ENCODE assay signal across 14 cellular contexts in the genomic region with DNA sequence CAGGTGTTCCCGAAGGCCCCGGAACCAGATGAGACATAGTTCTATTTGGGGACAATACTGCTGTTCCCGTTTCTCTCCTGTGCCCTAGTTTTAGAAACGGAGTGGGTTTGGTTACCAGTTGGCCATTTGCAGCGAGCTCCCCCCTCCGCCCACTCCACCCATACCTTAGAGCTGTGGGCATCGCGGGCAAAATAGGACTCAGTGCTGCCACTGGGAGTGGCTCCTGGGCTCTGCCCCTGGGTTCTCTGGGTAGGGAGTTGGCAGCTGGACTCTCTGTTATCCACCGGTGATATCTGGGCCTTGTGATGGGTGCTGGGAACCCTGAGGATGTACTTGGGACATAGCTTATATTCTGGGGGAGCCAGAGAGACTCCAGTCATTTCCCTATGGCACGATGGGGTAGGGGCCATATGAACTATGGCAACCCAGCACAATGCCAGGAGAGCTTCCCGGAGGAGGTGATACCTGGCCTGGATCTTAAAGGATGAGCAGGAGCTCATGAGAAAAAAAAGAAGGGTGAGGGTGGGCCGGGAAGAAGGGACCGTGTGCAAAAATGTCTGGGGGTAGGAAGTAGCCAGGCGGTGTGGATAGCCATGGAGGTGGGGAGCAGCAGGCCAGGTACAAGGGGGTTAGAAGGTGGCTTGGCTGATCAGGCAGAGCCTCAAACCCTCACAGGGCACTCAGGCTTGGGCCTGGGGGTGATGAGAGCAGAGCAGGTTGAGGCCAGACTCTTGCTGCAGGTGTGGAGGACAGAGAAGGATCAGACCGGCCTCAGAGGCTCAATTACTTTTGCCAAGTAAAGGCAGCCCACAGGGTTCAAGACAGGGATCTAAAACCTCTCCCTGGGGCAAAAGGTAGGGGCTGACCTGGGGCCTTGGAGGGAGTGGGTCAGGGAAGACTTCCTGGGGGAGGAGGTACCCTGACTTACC. TPM values are rescaled to one million over a fixed set of nuclear protein-coding genes. Genes with fewer than 3 reads are reported as not detected.
DNase-seq lines count a peak whose midpoint lies in the region; ATAC-seq and TF ChIP-seq lines count a peak whose summit lies in the region.
"Had no signal": no experiment of that assay in that cellular context is flagged by ENCODE, and none has a peak within 500 bp of the region (broad histone marks: within the 10 kb centered on the region; RNA-seq: fewer than 3 reads in every experiment).

No MANE protein-coding gene starts in this region.

- no TSS peak for BruUV-seq in PC-3 (replicated peaks; lab: Mats Ljungman, UMichigan)

- peaks cover 24% of the 10 kb centered on the region for H3K4me1 Mint-ChIP-seq in chondrocyte (ENCODE audit: low read depth)
- H3K4me1 Mint-ChIP-seq: activated CD4-positive, alpha-beta T cell treated with anti-CD3 and anti-CD28 coated beads, Interleukin-2, amount 10 ng/mL, durations not matched to agents 7 days and 5 days had no signal

- intact Hi-C loops in PC-3 (cut with micrococcal nuclease): no loop called here

- no peak overlapping the region for H2AFZ ChIP-seq in PC-3 (ENCODE audit: low read length)

- no peaks in the 10 kb centered on the region for H3K9me3 Mint-ChIP-seq in chondrocyte (ENCODE audit: low read depth)
- H3K9me3 Mint-ChIP-seq: activated CD4-positive, alpha-beta T cell treated with anti-CD3 and anti-CD28 coated beads, Interleukin-2, amount 10 ng/mL, durations not matched to agents 7 days and 5 days; CD4-positive, alpha-beta T cell; T-helper 2 cell treated with Interferon-gamma antibody and Interleukin-4, amounts not matched to agents 5 μg/mL and 100 μg/mL, for 36 hours had no signal

- H3F3A ChIP-seq in PC-3 (ENCODE audit: low read length, unreplicated experiment): no peaks in the 10 kb centered on the region

- peaks cover 36% of the 10 kb centered on the region for H3K4me1 ChIP-seq in PC-3 (ENCODE audit: insufficient read depth, low read length)
- H3K4me1 ChIP-seq in muscle layer of colon (ENCODE audit: insufficient read depth, low read length): peaks cover 59% of the 10 kb centered on the region
- peaks cover 41 to 87% of the 10 kb centered on the region in 2 donors for H3K4me1 ChIP-seq in thoracic aorta (ENCODE audit: control insufficient read depth in 1 of 2, low read depth in 2 of 2)

- H3K27ac ChIP-seq in PC-3 (ENCODE audit: low read length) (no peak overlapping the region), muscle layer of colon (ENCODE audit: low read depth, low read length) (peak overlapping the region; percentile 76), thoracic aorta (peak overlapping the region; percentile 62 to 77)
- H3K27ac ChIP-seq: left ventricle myocardium inferior had no signal

- POLR2A ChIA-PET in PC-3 (lab: Charles Lee; ENCODE audit: unreplicated experiment): no interaction called here

- H3K79me2 ChIP-seq in PC-3 (ENCODE audit: low read length): peaks cover 98% of the 10 kb centered on the region

- no peak overlapping the region for H3K9ac ChIP-seq in PC-3 (ENCODE audit: low read length)
- H3K9ac ChIP-seq in muscle layer of colon (ENCODE audit: low read length): no peak overlapping the region

- no peaks in the 10 kb centered on the region for H3K27me3 ChIP-seq in PC-3 (ENCODE audit: low read length)
- H3K27me3 ChIP-seq in muscle layer of colon (ENCODE audit: control insufficient read depth in 1 of 2, insufficient read depth in 2 of 2, low read length in 2 of 2): no peaks in the 10 kb centered on the region
- no peaks in the 10 kb centered on the region for H3K27me3 ChIP-seq in thoracic aorta (replicated peaks; ENCODE audit: insufficient read depth)
- H3K27me3 ChIP-seq: colonic mucosa had no signal

- H3K36me3 Mint-ChIP-seq in chondrocyte (ENCODE audit: low read depth): no peaks in the 10 kb centered on the region

- H3K36me3 ChIP-seq in PC-3 (ENCODE audit: low read depth, low read length) (peaks cover 9% of the 10 kb centered on the region; the same call in 1 of the 2 replicates), muscle layer of colon (ENCODE audit: insufficient read depth, low read length) (no peaks in the 10 kb centered on the region), thoracic aorta (no peaks in the 10 kb centered on the region)
- H3K36me3 ChIP-seq: colonic mucosa, left ventricle myocardium inferior had no signal

- ATAC-seq in PC-3 (no peak), thoracic aorta (ENCODE audit: insufficient number of reproducible peaks, low FRiP score, low read depth) (no peak), GM19324 (IDR thresholded peaks at IDR 0.05; ENCODE audit: low FRiP score, unreplicated experiment) (no peak), GM18868 (IDR thresholded peaks at IDR 0.05; ENCODE audit: unreplicated experiment) (no peak), HG02759 (IDR thresholded peaks at IDR 0.05; ENCODE audit: unreplicated experiment) (no peak)

- peaks cover 39% of the 10 kb centered on the region for H4K20me1 ChIP-seq in PC-3 (ENCODE audit: low read length)

- no peak overlapping the region for H3K27ac Mint-ChIP-seq in chondrocyte (ENCODE audit: unreplicated experiment)
- H3K27ac Mint-ChIP-seq: activated CD4-positive, alpha-beta T cell treated with anti-CD3 and anti-CD28 coated beads, Interleukin-2, amount 10 ng/mL, durations not matched to agents 7 days and 5 days; CD4-positive, alpha-beta T cell; T-helper 2 cell treated with Interferon-gamma antibody and Interleukin-4, amounts not matched to agents 5 μg/mL and 100 μg/mL, for 36 hours had no signal

- H3K27me3 Mint-ChIP-seq in chondrocyte (ENCODE audit: low read depth): no peaks in the 10 kb centered on the region
- H3K27me3 Mint-ChIP-seq: activated CD4-positive, alpha-beta T cell treated with anti-CD3 and anti-CD28 coated beads, Interleukin-2, amount 10 ng/mL, durations not matched to agents 7 days and 5 days; CD4-positive, alpha-beta T cell had no signal

- no peaks in the 10 kb centered on the region for H3K9me3 ChIP-seq in PC-3 (ENCODE audit: low read length)
- no peaks in the 10 kb centered on the region for H3K9me3 ChIP-seq in muscle layer of colon (ENCODE audit: low read length)
- no peaks in the 10 kb centered on the region for H3K9me3 ChIP-seq in thoracic aorta
- H3K9me3 ChIP-seq: colonic mucosa, left ventricle myocardium inferior had no signal

- no peaks in the 10 kb centered on the region for H3K9me2 ChIP-seq in PC-3 (replicated peaks; ENCODE audit: low read length)

- CTCF ChIA-PET in PC-3 (lab: Charles Lee): no interaction called here

- H3K4me2 ChIP-seq in PC-3 (ENCODE audit: low read length): peak overlapping the region; percentile 13; the same call in 1 of the 2 replicates

- TF ChIP-seq CTCF in PC-3 (conservative IDR thresholded peaks at IDR 0.05; ENCODE audit: low read depth, low read length) (no peak), chondrocyte (IDR thresholded peaks at IDR 0.05) (no peak), thoracic aorta (IDR thresholded peaks at IDR 0.05) (no peak)

- H3K4me3 ChIP-seq in PC-3 (ENCODE audit: low read length) (no peak overlapping the region), muscle layer of colon (ENCODE audit: low read depth in 1 of 2, low read length in 2 of 2) (no peak overlapping the region), thoracic aorta (no peak overlapping the region)
- H3K4me3 ChIP-seq: colonic mucosa, left ventricle myocardium inferior had no signal

- DNase-seq in PC-3 (no peak), chondrocyte (ENCODE audit: low spot score) (peak; percentile 52), thoracic aorta (ENCODE audit: low spot score) (no peak)
- DNase-seq: activated CD4-positive, alpha-beta T cell treated with anti-CD3 and anti-CD28 coated beads, Interleukin-2, amount 10 ng/mL, durations not matched to agents 7 days and 5 days; CD4-positive, alpha-beta T cell; NCI-H2029; NCI-H82 had no signal

- no peak overlapping the region for H3K4me3 Mint-ChIP-seq in chondrocyte (ENCODE audit: unreplicated experiment)
- H3K4me3 Mint-ChIP-seq: activated CD4-positive, alpha-beta T cell treated with anti-CD3 and anti-CD28 coated beads, Interleukin-2, amount 10 ng/mL, durations not matched to agents 7 days and 5 days; CD4-positive, alpha-beta T cell; T-helper 2 cell treated with Interferon-gamma antibody and Interleukin-4, amounts not matched to agents 5 μg/mL and 100 μg/mL, for 36 hours had no signal

RNA-seq across cellular contexts. Expression of gene SRC, which starts 9.6 kb away (rescaled TPM):
- total RNA-seq in PC-3 (2014; rRNA removed) (55.6 and 82.1 TPM in 2 replicates), chondrocyte (16.0 to 25.7 TPM (median 25.1 TPM) in 3 replicates), thoracic aorta (10 to 100 TPM; 80.3 to 89.0 TPM)
